Comparison of ENCODE assay signal across 18 cellular contexts in the genomic region with DNA sequence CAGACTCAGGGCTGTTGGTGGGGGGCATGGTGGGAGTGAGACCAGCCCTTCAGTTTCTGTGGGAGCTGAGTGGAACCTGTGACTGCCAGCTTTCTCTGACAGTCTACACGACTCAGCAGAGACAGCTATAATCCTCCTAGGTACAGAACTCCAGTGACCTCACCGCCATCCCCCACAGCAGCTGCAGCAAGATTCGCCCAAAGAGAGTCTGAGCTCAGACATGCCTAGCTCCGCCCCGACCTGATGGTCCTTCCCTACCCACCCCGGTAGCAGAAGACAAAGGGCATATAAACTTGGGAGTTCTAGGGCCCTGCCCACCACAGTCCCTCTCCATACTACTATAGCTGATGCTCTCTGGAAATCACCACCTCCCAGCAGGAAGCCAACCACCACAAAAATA.
DNase-seq lines count a peak whose midpoint lies in the region; ATAC-seq and TF ChIP-seq lines count a peak whose summit lies in the region.
"Had no signal": no experiment of that assay in that cellular context is flagged by ENCODE, and none has a peak within 500 bp of the region (broad histone marks: within the 10 kb centered on the region; RNA-seq: fewer than 3 reads in every experiment).

No MANE protein-coding gene starts in this region.

- intact Hi-C loops in activated naive CD4-positive, alpha-beta T cell treated with anti-CD3 and anti-CD28 coated beads for 36 hours (cut with micrococcal nuclease): no loop called here

- no peak overlapping the region for H3K27ac Mint-ChIP-seq in chondrocyte (ENCODE audit: unreplicated experiment)
- H3K27ac Mint-ChIP-seq in stimulated activated memory B cell treated with anti-CD40 and anti-IgM and Interleukin-4, amounts not matched to agents 10 μg/mL and 1 μg/mL and 100 μg/mL, for 72 hours: no peak overlapping the region
- no peak overlapping the region for H3K27ac Mint-ChIP-seq in activated naive CD4-positive, alpha-beta T cell treated with anti-CD3 and anti-CD28 coated beads for 36 hours
- H3K27ac Mint-ChIP-seq: B cell; CD8-positive, alpha-beta memory T cell had no signal

- H3K4me1 Mint-ChIP-seq in chondrocyte (ENCODE audit: low read depth): no peaks in the 10 kb centered on the region
- H3K4me1 Mint-ChIP-seq in stimulated activated memory B cell treated with anti-CD40 and anti-IgM and Interleukin-4, amounts not matched to agents 10 μg/mL and 1 μg/mL and 100 μg/mL, for 72 hours: no peaks in the 10 kb centered on the region
- no peaks in the 10 kb centered on the region for H3K4me1 Mint-ChIP-seq in activated naive CD4-positive, alpha-beta T cell treated with anti-CD3 and anti-CD28 coated beads for 36 hours (ENCODE audit: low read depth)
- H3K4me1 Mint-ChIP-seq: B cell; CD4-positive, CD25-positive, alpha-beta regulatory T cell; CD8-positive, alpha-beta memory T cell had no signal

- no peak for TF ChIP-seq CTCF in chondrocyte (IDR thresholded peaks at IDR 0.05)
- TF ChIP-seq CTCF in GM20000 (IDR thresholded peaks at IDR 0.05; ENCODE audit: extremely low read depth, missing control alignments): no peak

- peak; percentile 29 for DNase-seq in NCI-H2171 treated with DMSO at 0.1 percent for 48 hours (lab: John Stamatoyannopoulos, UW)
- DNase-seq in NCI-H2171 (lab: John Stamatoyannopoulos, UW): no peak
- DNase-seq in chondrocyte (ENCODE audit: low spot score): peak; percentile 63
- peak; percentile 7 for DNase-seq in myocyte (ENCODE audit: low read depth)
- DNase-seq in activated naive CD4-positive, alpha-beta T cell treated with anti-CD3 and anti-CD28 coated beads for 36 hours: no peak
- DNase-seq in GM20000 (ENCODE audit: low spot score): no peak
- no peak for DNase-seq in activated naive CD4-positive, alpha-beta T cell treated with anti-CD3 and anti-CD28 coated beads, Interleukin-2, amount 50 U/mL, for 16 hours
- DNase-seq: CD4-positive, CD25-positive, alpha-beta regulatory T cell; CD8-positive, alpha-beta memory T cell; DMS 273 treated with DMSO at 0.1 percent for 48 hours; DMS53; DMS79 treated with DMSO at 0.1 percent for 48 hours; GF-D8; GM23248; H7; HCEC 1CT had no signal

- CTCF ChIA-PET in activated naive CD4-positive, alpha-beta T cell treated with anti-CD3 and anti-CD28 coated beads for 36 hours (lab: Charles Lee): no interaction called here

- no peaks in the 10 kb centered on the region for H3K27me3 Mint-ChIP-seq in chondrocyte (ENCODE audit: low read depth)
- H3K27me3 Mint-ChIP-seq in stimulated activated memory B cell treated with anti-CD40 and anti-IgM and Interleukin-4, amounts not matched to agents 10 μg/mL and 1 μg/mL and 100 μg/mL, for 72 hours: no peaks in the 10 kb centered on the region
- no peaks in the 10 kb centered on the region for H3K27me3 Mint-ChIP-seq in activated naive CD4-positive, alpha-beta T cell treated with anti-CD3 and anti-CD28 coated beads for 36 hours (ENCODE audit: low read depth)
- H3K27me3 Mint-ChIP-seq: B cell; CD4-positive, CD25-positive, alpha-beta regulatory T cell had no signal

- H3K4me3 Mint-ChIP-seq in chondrocyte (ENCODE audit: unreplicated experiment): no peak overlapping the region
- H3K4me3 Mint-ChIP-seq in stimulated activated memory B cell treated with anti-CD40 and anti-IgM and Interleukin-4, amounts not matched to agents 10 μg/mL and 1 μg/mL and 100 μg/mL, for 72 hours: no peak overlapping the region
- H3K4me3 Mint-ChIP-seq in activated naive CD4-positive, alpha-beta T cell treated with anti-CD3 and anti-CD28 coated beads for 36 hours: no peak overlapping the region
- H3K4me3 Mint-ChIP-seq: B cell; CD4-positive, CD25-positive, alpha-beta regulatory T cell; CD8-positive, alpha-beta memory T cell had no signal

- no peaks in the 10 kb centered on the region for H3K36me3 Mint-ChIP-seq in chondrocyte (ENCODE audit: low read depth)
- H3K36me3 Mint-ChIP-seq in stimulated activated memory B cell treated with anti-CD40 and anti-IgM and Interleukin-4, amounts not matched to agents 10 μg/mL and 1 μg/mL and 100 μg/mL, for 72 hours: no peaks in the 10 kb centered on the region
- no peaks in the 10 kb centered on the region for H3K36me3 Mint-ChIP-seq in activated naive CD4-positive, alpha-beta T cell treated with anti-CD3 and anti-CD28 coated beads for 36 hours (ENCODE audit: low read depth)
- H3K36me3 Mint-ChIP-seq: CD4-positive, CD25-positive, alpha-beta regulatory T cell; CD8-positive, alpha-beta memory T cell had no signal

- H3K9me3 Mint-ChIP-seq in chondrocyte (ENCODE audit: low read depth): peaks cover 27% of the 10 kb centered on the region
- peaks cover 11% of the 10 kb centered on the region for H3K9me3 Mint-ChIP-seq in stimulated activated memory B cell treated with anti-CD40 and anti-IgM and Interleukin-4, amounts not matched to agents 10 μg/mL and 1 μg/mL and 100 μg/mL, for 72 hours
- H3K9me3 Mint-ChIP-seq in activated naive CD4-positive, alpha-beta T cell treated with anti-CD3 and anti-CD28 coated beads for 36 hours: peaks cover 7% of the 10 kb centered on the region

- peak; percentile 24 for ATAC-seq in stimulated activated memory B cell treated with anti-CD40 and anti-IgM and Interleukin-4, amounts not matched to agents 10 μg/mL and 1 μg/mL and 100 μg/mL, for 72 hours

Comparison
In these comparisons a context has a peak if more than half of its experiments do, and no peak if none do; other contexts are left out.
1. DNase-seq: peak in NCI-H2171 treated with DMSO at 0.1 percent for 48 hours (single experiment), chondrocyte (single experiment) and myocyte (single experiment); none in NCI-H2171 (single experiment), activated naive CD4-positive, alpha-beta T cell treated with anti-CD3 and anti-CD28 coated beads for 36 hours (single experiment), GM20000 (single experiment) and activated naive CD4-positive, alpha-beta T cell treated with anti-CD3 and anti-CD28 coated beads, Interleukin-2, amount 50 U/mL, for 16 hours (single experiment).